In the genomic region with DNA sequence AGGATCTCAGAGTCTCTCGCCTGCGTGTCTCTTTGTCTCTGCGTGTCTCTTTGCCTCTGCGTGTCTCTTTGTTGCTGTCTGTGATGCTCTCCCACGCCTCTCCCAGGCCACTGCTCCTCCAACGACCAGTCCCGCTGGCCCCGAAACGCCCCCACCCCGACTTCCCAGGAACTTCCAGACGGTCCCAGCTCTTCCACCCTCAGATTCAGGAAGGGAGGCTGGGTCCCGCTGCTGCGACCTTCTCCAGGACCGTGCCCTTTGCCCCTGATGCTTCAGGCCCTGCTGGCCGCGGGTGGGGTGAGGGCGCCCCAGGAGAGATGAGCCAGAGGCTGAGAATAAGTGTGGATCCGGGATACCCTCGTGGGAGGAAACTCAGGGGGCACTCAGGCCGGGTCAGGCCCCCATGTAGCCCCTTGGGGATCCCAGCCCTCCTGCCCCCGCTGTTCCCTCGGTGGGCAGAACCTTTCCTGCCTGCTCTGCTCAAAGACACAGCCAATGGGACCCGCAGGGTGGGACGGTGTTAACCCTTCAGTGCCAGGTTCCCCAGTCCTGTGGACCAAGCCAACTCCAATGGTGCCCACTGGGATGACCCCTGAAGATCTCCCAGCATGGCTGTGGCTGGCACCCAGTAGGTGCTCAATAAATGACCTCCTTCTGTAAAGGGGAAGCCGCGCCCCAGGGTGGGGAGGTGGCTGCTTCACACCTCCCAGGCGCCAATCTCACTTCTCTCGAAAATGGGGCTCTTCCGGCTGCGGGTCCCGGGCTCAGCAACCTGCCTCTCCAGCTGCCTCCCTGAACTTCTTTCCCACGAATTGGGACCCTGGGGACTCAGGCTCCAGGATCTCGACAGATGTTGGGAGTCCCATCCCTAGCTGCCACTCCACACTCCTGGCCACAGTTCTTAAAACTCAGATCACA, we compare ENCODE assay signal across 11 cellular contexts. TPM values are rescaled to one million over a fixed set of nuclear protein-coding genes. Genes with fewer than 3 reads are reported as not detected.
DNase-seq lines count a peak whose midpoint lies in the region; ATAC-seq, FAIRE-seq and TF ChIP-seq lines count a peak whose summit lies in the region.
"Had no signal": no experiment of that assay in that cellular context is flagged by ENCODE, and none has a peak within 500 bp of the region (broad histone marks: within the 10 kb centered on the region; RNA-seq: fewer than 3 reads in every experiment).

No MANE protein-coding gene starts in this region.

- POLR2A ChIA-PET in A549 (lab: Yijun Ruan, JAX): interaction anchor here (0.7 kb wide), 1 partner anchor 13 kb away, joined by 13 read pairs; no protein-coding TSS in a partner anchor
- POLR2A ChIA-PET in HepG2 (lab: Yijun Ruan, JAX): no interaction called here

- no peak overlapping the region for H3K27ac Mint-ChIP-seq in GM23338

- peak overlapping the region; percentile 95 for H2AFZ ChIP-seq in GM23338
- no peak overlapping the region for H2AFZ ChIP-seq in HepG2 (ENCODE audit: low read length)

- 53% methylated on average over 24 of the region's 33 CpGs for WGBS in A549 (ENCODE audit: missing lambda C conversion rate)
- WGBS in HepG2 (ENCODE audit: low lambda C conversion rate): 26% methylated on average over 24 of the region's 33 CpGs

- H3K4me1 ChIP-seq in A549: peaks cover 11% of the 10 kb centered on the region; the same call in 1 of the 3 replicates
- peaks cover 16% of the 10 kb centered on the region for H3K4me1 ChIP-seq in GM23338 (ENCODE audit: insufficient read depth)
- peaks cover 48% of the 10 kb centered on the region for H3K4me1 ChIP-seq in HepG2 (ENCODE audit: insufficient read depth, low read length)

- H3K4me3 Mint-ChIP-seq in GM23338: peak overlapping the region; percentile 65

- no peaks in the 10 kb centered on the region for H3K79me2 ChIP-seq in GM23338 (replicated peaks; ENCODE audit: insufficient read depth)
- no peaks in the 10 kb centered on the region for H3K79me2 ChIP-seq in HepG2 (ENCODE audit: insufficient read depth, low read length)

- peak overlapping the region in 1 of 2 experiments; percentile 93; a peak in 3 of 6 replicates for H3K27ac ChIP-seq in A549
- no peak overlapping the region for H3K27ac ChIP-seq in GM23338 (ENCODE audit: low read depth)
- no peak overlapping the region for H3K27ac ChIP-seq in HepG2 (ENCODE audit: extremely low read length, insufficient read depth, low read length)
- H3K27ac ChIP-seq: foreskin keratinocyte, sigmoid colon had no signal

- TF ChIP-seq RAD21 in A549 (conservative IDR thresholded peaks at IDR 0.05 in 1 of 2, IDR thresholded peaks at IDR 0.05 in 1 of 2) (no peak), HepG2 (CRISPR knock-in tag; IDR thresholded peaks at IDR 0.05) (no peak)

- H3K36me3 ChIP-seq in GM23338 (ENCODE audit: insufficient read depth): no peaks in the 10 kb centered on the region
- H3K36me3 ChIP-seq in HepG2 (replicated peaks in 1 of 2; ENCODE audit: control insufficient read depth in 1 of 2, insufficient read depth in 2 of 2, low read length in 2 of 2): no peaks in the 10 kb centered on the region
- H3K36me3 ChIP-seq: sigmoid colon had no signal

- intact Hi-C loops in HepG2 (cut with micrococcal nuclease; ENCODE audit: unreplicated experiment): no loop called here

- no peaks in the 10 kb centered on the region for H3K9me2 ChIP-seq in GM23338 (ENCODE audit: insufficient read depth)

- CTCF ChIA-PET in A549 (lab: Yijun Ruan, JAX) (interaction anchor here (0.8 to 1.6 kb wide), 5 partner anchors 8 to 97 kb away, joined by 3 to 7 read pairs (median 3); no protein-coding TSS in a partner anchor), HepG2 (lab: Yijun Ruan, JAX; ENCODE audit: low intra/inter-chr PET ratio, low total read pairs) (no interaction called here)

- peaks cover 13% of the 10 kb centered on the region; the same call in 1 of the 2 replicates for H3F3A ChIP-seq in GM23338 (replicated peaks; ENCODE audit: low read depth)

- ATAC-seq in A549 (peak in 1 of 2 experiments; percentile 20; a peak in 3 of 6 replicates), GM23338 (peak; percentile 1; the same call in 1 of the 3 replicates), HepG2 (no peak; the same call in 2 of the 3 replicates), HG02759 (IDR thresholded peaks at IDR 0.05; ENCODE audit: unreplicated experiment) (no peak), HG03457 (IDR thresholded peaks at IDR 0.05; ENCODE audit: unreplicated experiment) (no peak)

- DNase-seq in A549 (ENCODE audit: low read depth in 1 of 2, low spot score in 1 of 2): no peak
- peak; percentile 40 for DNase-seq in GM23338 (ENCODE audit: low spot score)
- DNase-seq in activated gamma-delta T cell treated with Interleukin-2 at 50 U/mL for 16 hours: peak; percentile 35
- DNase-seq in HepG2 (ENCODE audit: low spot score): no peak
- DNase-seq in kidney glomerular epithelial cell (lab: John Stamatoyannopoulos, UW): no peak
- DNase-seq in H4 (ENCODE audit: low spot score): no peak
- DNase-seq: foreskin keratinocyte, NCI-H1930, sigmoid colon had no signal

- H3K4me1 Mint-ChIP-seq in GM23338: peaks cover 25% of the 10 kb centered on the region

- TF ChIP-seq EP300 in A549 (IDR thresholded peaks at IDR 0.05): no peak
- TF ChIP-seq EP300 in HepG2 (IDR thresholded peaks at IDR 0.05; ENCODE audit: low read depth in 2 of 2, low read length in 2 of 2): no peak
- TF ChIP-seq EP300 in HepG2 (CRISPR knock-in tag; IDR thresholded peaks at IDR 0.05; ENCODE audit: borderline replicate concordance): no peak

- TF ChIP-seq POLR2A in A549 (IDR thresholded peaks at IDR 0.05; ENCODE audit: low read length) (no peak), HepG2 (IDR thresholded peaks at IDR 0.05; ENCODE audit: insufficient read depth in 1 of 2, low read depth in 2 of 2, low read length in 2 of 2) (no peak)

- 0 out of 2 replicates have a peak, but pooled peaks cover 5% of the 10 kb centered on the region for H4K20me1 ChIP-seq in GM23338 (replicated peaks; ENCODE audit: insufficient read depth)
- no peaks in the 10 kb centered on the region for H4K20me1 ChIP-seq in HepG2 (ENCODE audit: insufficient read depth, low read length)

- no peaks in the 10 kb centered on the region; the same call in 2 of the 3 replicates for H3K36me3 Mint-ChIP-seq in GM23338 (ENCODE audit: low read depth)

- H3K9me3 Mint-ChIP-seq in GM23338: no peaks in the 10 kb centered on the region; the same call in 2 of the 3 replicates

- peaks cover 67% of the 10 kb centered on the region for H3K27me3 ChIP-seq in GM23338 (ENCODE audit: insufficient read depth)
- peaks cover 15 to 60% of the 10 kb centered on the region in 2 experiments for H3K27me3 ChIP-seq in HepG2 (ENCODE audit: control insufficient read depth in 1 of 2, insufficient read depth in 2 of 2, low read length in 2 of 2)
- H3K27me3 ChIP-seq: foreskin keratinocyte had no signal

- BruUV-seq in HepG2 (replicated peaks; lab: Mats Ljungman, UMichigan): no TSS peak

- H3K27me3 Mint-ChIP-seq in GM23338 (ENCODE audit: insufficient read depth, low read depth, poor library complexity): peaks cover 53% of the 10 kb centered on the region

- TF ChIP-seq CTCF in A549 (IDR thresholded peaks at IDR 0.05) (no peak), GM23338 (conservative IDR thresholded peaks at IDR 0.05; ENCODE audit: low read depth in 2 of 2) (no peak), HepG2 (CRISPR knock-in tag; IDR thresholded peaks at IDR 0.05) (no peak)

- no peaks in the 10 kb centered on the region for H3K9me3 ChIP-seq in A549
- no peaks in the 10 kb centered on the region for H3K9me3 ChIP-seq in HepG2 (ENCODE audit: low read length)
- H3K9me3 ChIP-seq: sigmoid colon had no signal

- no peak overlapping the region; the same call in 2 of the 3 replicates for H3K4me3 ChIP-seq in A549
- H3K4me3 ChIP-seq in GM23338: peak overlapping the region; percentile 78
- peak overlapping the region in 1 of 3 experiments; percentile 66; a peak in 1 of 6 replicates for H3K4me3 ChIP-seq in HepG2 (replicated peaks in 1 of 3; ENCODE audit: insufficient read depth in 1 of 3, low read depth in 2 of 3, low read length in 3 of 3)

- in situ Hi-C loops in HepG2 (cut with HindIII; ENCODE audit: extremely low pct_ligation_motif_present, low pct_unique_long_range_greater_than_20kb): no loop called here

- no peak overlapping the region for H3K9ac ChIP-seq in HepG2 (ENCODE audit: insufficient read depth, low read depth, low read length)

- H3K4me2 ChIP-seq in A549: peak overlapping the region; percentile 99
- H3K4me2 ChIP-seq in GM23338: peak overlapping the region; percentile 95
- H3K4me2 ChIP-seq in HepG2 (ENCODE audit: low read depth, low read length): peak overlapping the region; percentile 74

- FAIRE-seq in A549 (lab: Jason Lieb, UNC): no peak
- no peak for FAIRE-seq in HepG2 (lab: Jason Lieb, UNC)

RNA-seq across cellular contexts. Expression of a gene that starts 1.5 kb away (rescaled TPM):
- polyA plus RNA-seq in A549 (2011; rRNA removed): 0.99 and 2.1 TPM in 2 replicates
- 2.2 and 3.3 TPM in 2 replicates for polyA plus RNA-seq in A549 (2012; cell fraction: cytosol; rRNA removed)
- 2.5 and 5.1 TPM in 2 replicates for polyA plus RNA-seq in A549 (2012; cell fraction: nucleus; rRNA removed)
- polyA plus RNA-seq in A549 (2017; fragmentation: RNase III; extraction: RNeasy Plus Mini Kit Qiagen cat#74134 plus additional on column Dnase treatment): 3.0 to 3.8 TPM (median 3.1 TPM) in 3 replicates
- 0.78 and 0.83 TPM in 2 replicates for polyA minus RNA-seq in A549 (2011; rRNA and poly(A)+ RNA removed)
- 3.1 and 8.0 TPM in 2 replicates for total RNA-seq in GM23338 (2014; rRNA removed; shearing (Covaris generic))
- 4.6 and 4.8 TPM in 2 replicates for polyA plus RNA-seq in GM23338 (2016; fragmentation: Nextera tagmentation; extraction: Ambion mirVana)
- total RNA-seq in HepG2 (2016; rRNA removed; fragmentation: Illumina TruSeq; extraction: Trizol): not detected in 2 replicates
- not detected in 2 replicates for total RNA-seq in HepG2 (2016; cell fraction: cytosol; rRNA removed; fragmentation: Illumina TruSeq; extraction: Trizol; ENCODE audit: low read depth)
- total RNA-seq in HepG2 (2016; cell fraction: insoluble cytoplasmic fraction; rRNA removed; fragmentation: Illumina TruSeq; extraction: Trizol): 0.09 TPM in 1 of 2 replicates, not detected in the other
- not detected in 2 replicates for total RNA-seq in HepG2 (2016; cell fraction: membrane; rRNA removed; fragmentation: Illumina TruSeq; extraction: Trizol)
- not detected in 2 replicates for total RNA-seq in HepG2 (2016; cell fraction: nucleus; rRNA removed; fragmentation: Illumina TruSeq; extraction: Trizol)
- polyA plus RNA-seq in HepG2 (2011; rRNA removed): 0.04 TPM in 1 of 2 replicates, not detected in the other
- polyA plus RNA-seq in HepG2 (2011; cell fraction: cytosol; rRNA removed): 0.04 TPM in 1 of 2 replicates, not detected in the other
- not detected in 2 replicates for polyA plus RNA-seq in HepG2 (2011; cell fraction: nucleus; rRNA removed)
- polyA plus RNA-seq in HepG2 (2012): not detected in 2 replicates
- not detected in 2 replicates for polyA plus RNA-seq in HepG2 (2016; cell fraction: cytosol; fragmentation: Illumina TruSeq; extraction: Trizol; ENCODE audit: low read depth)
- not detected in 2 replicates for polyA plus RNA-seq in HepG2 (2016; cell fraction: insoluble cytoplasmic fraction; fragmentation: Illumina TruSeq; extraction: Trizol; ENCODE audit: low read depth)
- not detected in 2 replicates for polyA plus RNA-seq in HepG2 (2016; cell fraction: membrane; fragmentation: Illumina TruSeq; extraction: Trizol; ENCODE audit: low read depth)
- not detected in 2 replicates for polyA plus RNA-seq in HepG2 (2016; cell fraction: nucleus; fragmentation: Illumina TruSeq; extraction: Trizol; ENCODE audit: insufficient read depth, low read depth)
- polyA minus RNA-seq in HepG2 (2011; rRNA and poly(A)+ RNA removed; ENCODE audit: low replicate concordance): 0.72 TPM in 1 of 2 replicates, not detected in the other
- not detected in 2 replicates for polyA minus RNA-seq in HepG2 (2011; cell fraction: cytosol; rRNA and poly(A)+ RNA removed)
- polyA minus RNA-seq in HepG2 (2011; cell fraction: nucleus; rRNA and poly(A)+ RNA removed): not detected in 2 replicates
- 1.0 and 1.7 TPM in 2 replicates for total RNA-seq in H4 (2014; rRNA removed; shearing (Covaris generic))
- total RNA-seq: sigmoid colon had no signal

RNA-seq across cellular contexts. Expression of a gene that starts 15.5 kb away (rescaled TPM):
- polyA plus RNA-seq in A549 (2011; rRNA removed) (49.3 and 60.6 TPM in 2 replicates), A549 (2017; fragmentation: RNase III; extraction: RNeasy Plus Mini Kit Qiagen cat#74134 plus additional on column Dnase treatment) (67.7 to 73.6 TPM (median 72.1 TPM) in 3 replicates), GM23338 (2016; fragmentation: Nextera tagmentation; extraction: Ambion mirVana) (46.5 and 57.8 TPM in 2 replicates), HepG2 (2011; rRNA removed) (56.7 and 72.4 TPM in 2 replicates)
- 99.6 and 128 TPM in 2 replicates for polyA plus RNA-seq in A549 (2012; cell fraction: cytosol; rRNA removed)
- 115 and 159 TPM in 2 replicates for polyA plus RNA-seq in A549 (2012; cell fraction: nucleus; rRNA removed)
- 102 and 118 TPM in 2 replicates for polyA minus RNA-seq in A549 (2011; rRNA and poly(A)+ RNA removed)
- total RNA-seq in GM23338 (2014; rRNA removed; shearing (Covaris generic)): 71.5 and 77.5 TPM in 2 replicates
- total RNA-seq in HepG2 (2016; rRNA removed; fragmentation: Illumina TruSeq; extraction: Trizol): 72.9 and 75.5 TPM in 2 replicates
- 37.8 and 38.2 TPM in 2 replicates for total RNA-seq in HepG2 (2016; cell fraction: cytosol; rRNA removed; fragmentation: Illumina TruSeq; extraction: Trizol; ENCODE audit: low read depth)
- total RNA-seq in HepG2 (2016; cell fraction: insoluble cytoplasmic fraction; rRNA removed; fragmentation: Illumina TruSeq; extraction: Trizol): 60.9 and 73.7 TPM in 2 replicates
- 75.5 and 78.9 TPM in 2 replicates for total RNA-seq in HepG2 (2016; cell fraction: membrane; rRNA removed; fragmentation: Illumina TruSeq; extraction: Trizol)
- total RNA-seq in HepG2 (2016; cell fraction: nucleus; rRNA removed; fragmentation: Illumina TruSeq; extraction: Trizol): 35.4 and 45.7 TPM in 2 replicates
- 40.4 and 55.8 TPM in 2 replicates for polyA plus RNA-seq in HepG2 (2011; cell fraction: cytosol; rRNA removed)
- polyA plus RNA-seq in HepG2 (2011; cell fraction: nucleus; rRNA removed): 51.5 and 70.2 TPM in 2 replicates
- 46.5 and 50.3 TPM in 2 replicates for polyA plus RNA-seq in HepG2 (2012)
- 24.3 and 29.7 TPM in 2 replicates for polyA plus RNA-seq in HepG2 (2016; cell fraction: cytosol; fragmentation: Illumina TruSeq; extraction: Trizol; ENCODE audit: low read depth)
- 71.7 and 84.0 TPM in 2 replicates for polyA plus RNA-seq in HepG2 (2016; cell fraction: insoluble cytoplasmic fraction; fragmentation: Illumina TruSeq; extraction: Trizol; ENCODE audit: low read depth)
- 56.3 and 60.2 TPM in 2 replicates for polyA plus RNA-seq in HepG2 (2016; cell fraction: membrane; fragmentation: Illumina TruSeq; extraction: Trizol; ENCODE audit: low read depth)
- polyA plus RNA-seq in HepG2 (2016; cell fraction: nucleus; fragmentation: Illumina TruSeq; extraction: Trizol; ENCODE audit: insufficient read depth, low read depth): 62.2 and 71.4 TPM in 2 replicates
- polyA minus RNA-seq in HepG2 (2011; rRNA and poly(A)+ RNA removed; ENCODE audit: low replicate concordance): 113 and 248 TPM in 2 replicates
- polyA minus RNA-seq in HepG2 (2011; cell fraction: cytosol; rRNA and poly(A)+ RNA removed): 40.0 and 43.1 TPM in 2 replicates
- polyA minus RNA-seq in HepG2 (2011; cell fraction: nucleus; rRNA and poly(A)+ RNA removed): 24.3 and 29.7 TPM in 2 replicates
- total RNA-seq in H4 (2014; rRNA removed; shearing (Covaris generic)): 40.9 and 43.3 TPM in 2 replicates

RNA-seq across cellular contexts. Expression of a gene that starts 25.0 kb away (rescaled TPM):
- polyA plus RNA-seq in A549 (2011; rRNA removed) (6.9 and 7.3 TPM in 2 replicates), A549 (2017; fragmentation: RNase III; extraction: RNeasy Plus Mini Kit Qiagen cat#74134 plus additional on column Dnase treatment) (10.4 to 12.4 TPM (median 10.7 TPM) in 3 replicates), GM23338 (2016; fragmentation: Nextera tagmentation; extraction: Ambion mirVana) (15.1 and 19.1 TPM in 2 replicates), HepG2 (2011; rRNA removed) (17.8 and 22.9 TPM in 2 replicates)
- polyA plus RNA-seq in A549 (2012; cell fraction: cytosol; rRNA removed): 17.8 and 24.2 TPM in 2 replicates
- 69.2 and 76.8 TPM in 2 replicates for polyA plus RNA-seq in A549 (2012; cell fraction: nucleus; rRNA removed)
- 10.8 and 14.9 TPM in 2 replicates for polyA minus RNA-seq in A549 (2011; rRNA and poly(A)+ RNA removed)
- total RNA-seq in GM23338 (2014; rRNA removed; shearing (Covaris generic)): 53.2 and 55.5 TPM in 2 replicates
- 9.3 and 19.0 TPM in 2 replicates for total RNA-seq in HepG2 (2016; rRNA removed; fragmentation: Illumina TruSeq; extraction: Trizol)
- total RNA-seq in HepG2 (2016; cell fraction: cytosol; rRNA removed; fragmentation: Illumina TruSeq; extraction: Trizol; ENCODE audit: low read depth): 20.9 and 26.1 TPM in 2 replicates
- 8.3 and 18.7 TPM in 2 replicates for total RNA-seq in HepG2 (2016; cell fraction: insoluble cytoplasmic fraction; rRNA removed; fragmentation: Illumina TruSeq; extraction: Trizol)
- total RNA-seq in HepG2 (2016; cell fraction: membrane; rRNA removed; fragmentation: Illumina TruSeq; extraction: Trizol): 35.4 and 38.3 TPM in 2 replicates
- total RNA-seq in HepG2 (2016; cell fraction: nucleus; rRNA removed; fragmentation: Illumina TruSeq; extraction: Trizol): 17.2 TPM in 2 replicates
- polyA plus RNA-seq in HepG2 (2011; cell fraction: cytosol; rRNA removed): 16.1 and 23.3 TPM in 2 replicates
- 60.1 and 73.0 TPM in 2 replicates for polyA plus RNA-seq in HepG2 (2011; cell fraction: nucleus; rRNA removed)
- polyA plus RNA-seq in HepG2 (2012): 16.8 and 18.5 TPM in 2 replicates
- 22.2 and 28.5 TPM in 2 replicates for polyA plus RNA-seq in HepG2 (2016; cell fraction: cytosol; fragmentation: Illumina TruSeq; extraction: Trizol; ENCODE audit: low read depth)
- 11.1 and 14.6 TPM in 2 replicates for polyA plus RNA-seq in HepG2 (2016; cell fraction: insoluble cytoplasmic fraction; fragmentation: Illumina TruSeq; extraction: Trizol; ENCODE audit: low read depth)
- polyA plus RNA-seq in HepG2 (2016; cell fraction: membrane; fragmentation: Illumina TruSeq; extraction: Trizol; ENCODE audit: low read depth): 29.9 and 35.4 TPM in 2 replicates
- 35.0 and 45.7 TPM in 2 replicates for polyA plus RNA-seq in HepG2 (2016; cell fraction: nucleus; fragmentation: Illumina TruSeq; extraction: Trizol; ENCODE audit: insufficient read depth, low read depth)
- polyA minus RNA-seq in HepG2 (2011; rRNA and poly(A)+ RNA removed; ENCODE audit: low replicate concordance): 33.4 and 51.6 TPM in 2 replicates
- polyA minus RNA-seq in HepG2 (2011; cell fraction: cytosol; rRNA and poly(A)+ RNA removed): 18.5 and 22.9 TPM in 2 replicates
- polyA minus RNA-seq in HepG2 (2011; cell fraction: nucleus; rRNA and poly(A)+ RNA removed): 13.3 and 16.9 TPM in 2 replicates
- 13.1 and 18.6 TPM in 2 replicates for total RNA-seq in H4 (2014; rRNA removed; shearing (Covaris generic))

RNA-seq across cellular contexts. Expression of a gene that starts 47.1 kb away (rescaled TPM):
- polyA plus RNA-seq in A549 (2011; rRNA removed) (10.6 and 21.6 TPM in 2 replicates), A549 (2017; fragmentation: RNase III; extraction: RNeasy Plus Mini Kit Qiagen cat#74134 plus additional on column Dnase treatment) (23.2 to 25.6 TPM (median 25.2 TPM) in 3 replicates), GM23338 (2016; fragmentation: Nextera tagmentation; extraction: Ambion mirVana) (43.2 and 48.8 TPM in 2 replicates), HepG2 (2011; rRNA removed) (9.1 and 12.7 TPM in 2 replicates)
- 14.0 and 14.4 TPM in 2 replicates for polyA plus RNA-seq in A549 (2012; cell fraction: cytosol; rRNA removed)
- polyA plus RNA-seq in A549 (2012; cell fraction: nucleus; rRNA removed): 42.6 and 45.9 TPM in 2 replicates
- 5.7 and 6.3 TPM in 2 replicates for polyA minus RNA-seq in A549 (2011; rRNA and poly(A)+ RNA removed)
- 23.8 and 25.0 TPM in 2 replicates for total RNA-seq in GM23338 (2014; rRNA removed; shearing (Covaris generic))
- total RNA-seq in HepG2 (2016; rRNA removed; fragmentation: Illumina TruSeq; extraction: Trizol): 10.2 and 11.7 TPM in 2 replicates
- 2.3 and 3.1 TPM in 2 replicates for total RNA-seq in HepG2 (2016; cell fraction: cytosol; rRNA removed; fragmentation: Illumina TruSeq; extraction: Trizol; ENCODE audit: low read depth)
- total RNA-seq in HepG2 (2016; cell fraction: insoluble cytoplasmic fraction; rRNA removed; fragmentation: Illumina TruSeq; extraction: Trizol): 8.4 and 12.8 TPM in 2 replicates
- total RNA-seq in HepG2 (2016; cell fraction: membrane; rRNA removed; fragmentation: Illumina TruSeq; extraction: Trizol): 3.2 and 3.9 TPM in 2 replicates
- total RNA-seq in HepG2 (2016; cell fraction: nucleus; rRNA removed; fragmentation: Illumina TruSeq; extraction: Trizol): 9.0 and 10.0 TPM in 2 replicates
- 4.8 and 4.9 TPM in 2 replicates for polyA plus RNA-seq in HepG2 (2011; cell fraction: cytosol; rRNA removed)
- polyA plus RNA-seq in HepG2 (2011; cell fraction: nucleus; rRNA removed): 29.3 and 32.2 TPM in 2 replicates
- polyA plus RNA-seq in HepG2 (2012): 12.5 and 15.9 TPM in 2 replicates
- polyA plus RNA-seq in HepG2 (2016; cell fraction: cytosol; fragmentation: Illumina TruSeq; extraction: Trizol; ENCODE audit: low read depth): 1.9 and 2.1 TPM in 2 replicates
- polyA plus RNA-seq in HepG2 (2016; cell fraction: insoluble cytoplasmic fraction; fragmentation: Illumina TruSeq; extraction: Trizol; ENCODE audit: low read depth): 11.0 and 12.8 TPM in 2 replicates
- 3.0 and 4.1 TPM in 2 replicates for polyA plus RNA-seq in HepG2 (2016; cell fraction: membrane; fragmentation: Illumina TruSeq; extraction: Trizol; ENCODE audit: low read depth)
- 59.6 and 63.0 TPM in 2 replicates for polyA plus RNA-seq in HepG2 (2016; cell fraction: nucleus; fragmentation: Illumina TruSeq; extraction: Trizol; ENCODE audit: insufficient read depth, low read depth)
- polyA minus RNA-seq in HepG2 (2011; rRNA and poly(A)+ RNA removed; ENCODE audit: low replicate concordance): 12.6 and 33.9 TPM in 2 replicates
- polyA minus RNA-seq in HepG2 (2011; cell fraction: cytosol; rRNA and poly(A)+ RNA removed): 5.1 and 8.9 TPM in 2 replicates
- polyA minus RNA-seq in HepG2 (2011; cell fraction: nucleus; rRNA and poly(A)+ RNA removed): 8.8 and 9.8 TPM in 2 replicates
- 7.7 and 8.3 TPM in 2 replicates for total RNA-seq in H4 (2014; rRNA removed; shearing (Covaris generic))

RNA-seq across cellular contexts. Expression of a gene that starts 50.1 kb away (rescaled TPM):
- polyA plus RNA-seq in A549 (2011; rRNA removed): 2.6 and 3.1 TPM in 2 replicates
- polyA plus RNA-seq in A549 (2012; cell fraction: cytosol; rRNA removed): 9.4 and 11.5 TPM in 2 replicates
- polyA plus RNA-seq in A549 (2012; cell fraction: nucleus; rRNA removed): 4.8 and 8.9 TPM in 2 replicates
- polyA plus RNA-seq in A549 (2017; fragmentation: RNase III; extraction: RNeasy Plus Mini Kit Qiagen cat#74134 plus additional on column Dnase treatment): 3.9 to 4.3 TPM (median 4.1 TPM) in 3 replicates
- 1.0 and 2.0 TPM in 2 replicates for polyA minus RNA-seq in A549 (2011; rRNA and poly(A)+ RNA removed)
- 1.4 and 3.2 TPM in 2 replicates for total RNA-seq in GM23338 (2014; rRNA removed; shearing (Covaris generic))
- 4.0 and 5.8 TPM in 2 replicates for polyA plus RNA-seq in GM23338 (2016; fragmentation: Nextera tagmentation; extraction: Ambion mirVana)
- total RNA-seq in HepG2 (2016; rRNA removed; fragmentation: Illumina TruSeq; extraction: Trizol): 4.8 and 5.4 TPM in 2 replicates
- 4.1 and 5.0 TPM in 2 replicates for total RNA-seq in HepG2 (2016; cell fraction: cytosol; rRNA removed; fragmentation: Illumina TruSeq; extraction: Trizol; ENCODE audit: low read depth)
- total RNA-seq in HepG2 (2016; cell fraction: insoluble cytoplasmic fraction; rRNA removed; fragmentation: Illumina TruSeq; extraction: Trizol): 4.8 and 5.1 TPM in 2 replicates
- total RNA-seq in HepG2 (2016; cell fraction: membrane; rRNA removed; fragmentation: Illumina TruSeq; extraction: Trizol): 7.2 and 8.5 TPM in 2 replicates
- 2.6 and 3.2 TPM in 2 replicates for total RNA-seq in HepG2 (2016; cell fraction: nucleus; rRNA removed; fragmentation: Illumina TruSeq; extraction: Trizol)
- 8.0 and 8.6 TPM in 2 replicates for polyA plus RNA-seq in HepG2 (2011; rRNA removed)
- 9.2 and 13.0 TPM in 2 replicates for polyA plus RNA-seq in HepG2 (2011; cell fraction: cytosol; rRNA removed)
- polyA plus RNA-seq in HepG2 (2011; cell fraction: nucleus; rRNA removed): 7.4 and 7.6 TPM in 2 replicates
- polyA plus RNA-seq in HepG2 (2012): 2.5 and 6.6 TPM in 2 replicates
- polyA plus RNA-seq in HepG2 (2016; cell fraction: cytosol; fragmentation: Illumina TruSeq; extraction: Trizol; ENCODE audit: low read depth): 6.2 and 7.7 TPM in 2 replicates
- polyA plus RNA-seq in HepG2 (2016; cell fraction: insoluble cytoplasmic fraction; fragmentation: Illumina TruSeq; extraction: Trizol; ENCODE audit: low read depth): 6.3 and 8.0 TPM in 2 replicates
- polyA plus RNA-seq in HepG2 (2016; cell fraction: membrane; fragmentation: Illumina TruSeq; extraction: Trizol; ENCODE audit: low read depth): 8.2 and 8.7 TPM in 2 replicates
- polyA plus RNA-seq in HepG2 (2016; cell fraction: nucleus; fragmentation: Illumina TruSeq; extraction: Trizol; ENCODE audit: insufficient read depth, low read depth): 11.5 and 12.4 TPM in 2 replicates
- polyA minus RNA-seq in HepG2 (2011; rRNA and poly(A)+ RNA removed; ENCODE audit: low replicate concordance): 7.8 and 7.9 TPM in 2 replicates
- polyA minus RNA-seq in HepG2 (2011; cell fraction: cytosol; rRNA and poly(A)+ RNA removed): 1.8 and 2.3 TPM in 2 replicates
- polyA minus RNA-seq in HepG2 (2011; cell fraction: nucleus; rRNA and poly(A)+ RNA removed): 0.39 and 0.87 TPM in 2 replicates
- 3.2 and 5.2 TPM in 2 replicates for total RNA-seq in H4 (2014; rRNA removed; shearing (Covaris generic))

Comparison
In these comparisons a context has a peak if more than half of its experiments do, and no peak if none do; other contexts are left out.
1. DNase-seq: peak in GM23338 (single experiment) and activated gamma-delta T cell treated with Interleukin-2 at 50 U/mL for 16 hours (single experiment); none in A549 (0 of 2), HepG2 (single experiment), kidney glomerular epithelial cell (single experiment) and H4 (single experiment).
2. Peak in every context shown above with its lines, with median percentiles within 50 percentile points of each other: H3K4me2 ChIP-seq.